In genomic region chr18:49340446-49340845, GRCh38 we compare ENCODE assay signal across 24 cellular contexts.
DNase-seq lines count a peak whose midpoint lies in the region; ATAC-seq and TF ChIP-seq lines count a peak whose summit lies in the region.
"Had no signal": no experiment of that assay in that cellular context is flagged by ENCODE, and none has a peak within 500 bp of the region (broad histone marks: within the 10 kb centered on the region; RNA-seq: fewer than 3 reads in every experiment).

No MANE protein-coding gene starts in this region.

- POLR2A ChIA-PET in activated CD4-positive, alpha-beta memory T cell treated with anti-CD3 and anti-CD28 coated beads for 36 hours (lab: Charles Lee): no interaction called here

- H3K4me1 Mint-ChIP-seq in HFFc6 (ENCODE audit: low read depth): peaks cover 25% of the 10 kb centered on the region
- H3K4me1 Mint-ChIP-seq in stimulated activated naive CD8-positive, alpha-beta T cell treated with anti-CD3 and anti-CD28 coated beads, Interleukin-15, amount 100 ng/mL, for 72 hours: peaks cover 4% of the 10 kb centered on the region
- peaks cover 3% of the 10 kb centered on the region for H3K4me1 Mint-ChIP-seq in activated CD4-positive, alpha-beta memory T cell treated with anti-CD3 and anti-CD28 coated beads for 36 hours (ENCODE audit: low read depth)
- H3K4me1 Mint-ChIP-seq: nephron had no signal

- TF ChIP-seq CTCF in HFFc6 (IDR thresholded peaks at IDR 0.05) (no peak), cardiac fibroblast (IDR thresholded peaks at IDR 0.05; ENCODE audit: low read depth, low read length) (no peak)

- no peaks in the 10 kb centered on the region for H3K9me3 Mint-ChIP-seq in HFFc6
- H3K9me3 Mint-ChIP-seq in stimulated activated naive CD8-positive, alpha-beta T cell treated with anti-CD3 and anti-CD28 coated beads, Interleukin-15, amount 100 ng/mL, for 72 hours: no peaks in the 10 kb centered on the region
- H3K9me3 Mint-ChIP-seq in activated CD4-positive, alpha-beta memory T cell treated with anti-CD3 and anti-CD28 coated beads for 36 hours: no peaks in the 10 kb centered on the region
- H3K9me3 Mint-ChIP-seq: activated naive CD4-positive, alpha-beta T cell treated with anti-CD3 and anti-CD28 coated beads for 36 hours; CD8-positive, alpha-beta T cell; IgD-negative memory B cell; memory B cell; nephron; stimulated activated effector memory CD8-positive, alpha-beta T cell treated with anti-CD3 and anti-CD28 coated beads, Interleukin-12 subunit alpha, Interleukin-12 subunit beta, amount 100 ng/mL, for 72 hours; T-cell had no signal

- H3K4me3 ChIP-seq in cardiac fibroblast (replicated peaks in 1 of 2; ENCODE audit: low read depth in 2 of 2, low read length in 2 of 2): no peak overlapping the region
- H3K4me3 ChIP-seq: HAP-1, tibial artery had no signal

- H3K27me3 Mint-ChIP-seq in HFFc6 (ENCODE audit: insufficient read depth): peaks cover 2% of the 10 kb centered on the region; the same call in 1 of the 2 replicates
- H3K27me3 Mint-ChIP-seq in stimulated activated naive CD8-positive, alpha-beta T cell treated with anti-CD3 and anti-CD28 coated beads, Interleukin-15, amount 100 ng/mL, for 72 hours: no peaks in the 10 kb centered on the region
- no peaks in the 10 kb centered on the region for H3K27me3 Mint-ChIP-seq in activated CD4-positive, alpha-beta memory T cell treated with anti-CD3 and anti-CD28 coated beads for 36 hours
- H3K27me3 Mint-ChIP-seq: IgD-negative memory B cell, memory B cell, T-cell had no signal

- peak; percentile 71 for DNase-seq in AG08395 (ENCODE audit: low spot score)
- DNase-seq in HFFc6: peak; percentile 45
- peak; percentile 29 to 68 for DNase-seq in cardiac fibroblast (ENCODE audit: low read depth in 2 of 2)
- peak; percentile 50 for DNase-seq in kidney tubule cell (ENCODE audit: low spot score)
- no peak for DNase-seq in stimulated activated naive CD8-positive, alpha-beta T cell treated with anti-CD3 and anti-CD28 coated beads, Interleukin-15, amount 100 ng/mL, for 72 hours
- no peak for DNase-seq in foreskin melanocyte
- DNase-seq in activated CD4-positive, alpha-beta memory T cell treated with anti-CD3 and anti-CD28 coated beads for 36 hours: no peak
- DNase-seq in NCI-H2107 (lab: John Stamatoyannopoulos, UW): no peak
- DNase-seq: activated CD4-positive, alpha-beta T cell treated with anti-CD3 and anti-CD28 coated beads, Interleukin-2, amount 50 U/mL, for 1 hour; activated naive CD4-positive, alpha-beta T cell treated with anti-CD3 and anti-CD28 coated beads for 36 hours; CD8-positive, alpha-beta T cell; DMS79 treated with DMSO at 0.1 percent for 48 hours; hippocampal formation; kidney; NCI-H187 treated with DMSO at 0.1 percent for 48 hours; NCI-H510A; Right ventricle myocardium superior; T-cell; tibial artery had no signal

- H3K4me3 Mint-ChIP-seq in HFFc6: no peak overlapping the region
- no peak overlapping the region for H3K4me3 Mint-ChIP-seq in stimulated activated naive CD8-positive, alpha-beta T cell treated with anti-CD3 and anti-CD28 coated beads, Interleukin-15, amount 100 ng/mL, for 72 hours
- no peak overlapping the region for H3K4me3 Mint-ChIP-seq in activated CD4-positive, alpha-beta memory T cell treated with anti-CD3 and anti-CD28 coated beads for 36 hours
- H3K4me3 Mint-ChIP-seq: activated naive CD4-positive, alpha-beta T cell treated with anti-CD3 and anti-CD28 coated beads for 36 hours; CD8-positive, alpha-beta T cell; IgD-negative memory B cell; memory B cell; nephron; stimulated activated effector memory CD8-positive, alpha-beta T cell treated with anti-CD3 and anti-CD28 coated beads, Interleukin-12 subunit alpha, Interleukin-12 subunit beta, amount 100 ng/mL, for 72 hours; T-cell had no signal

- H3K27ac Mint-ChIP-seq in HFFc6: peak overlapping the region; percentile 34; the same call in 1 of the 2 replicates
- peak overlapping the region in 1 of 2 donors; percentile 48 for H3K27ac Mint-ChIP-seq in stimulated activated naive CD8-positive, alpha-beta T cell treated with anti-CD3 and anti-CD28 coated beads, Interleukin-15, amount 100 ng/mL, for 72 hours
- H3K27ac Mint-ChIP-seq in activated CD4-positive, alpha-beta memory T cell treated with anti-CD3 and anti-CD28 coated beads for 36 hours: no peak overlapping the region
- H3K27ac Mint-ChIP-seq: activated naive CD4-positive, alpha-beta T cell treated with anti-CD3 and anti-CD28 coated beads for 36 hours; CD8-positive, alpha-beta T cell; memory B cell; nephron; stimulated activated effector memory CD8-positive, alpha-beta T cell treated with anti-CD3 and anti-CD28 coated beads, Interleukin-12 subunit alpha, Interleukin-12 subunit beta, amount 100 ng/mL, for 72 hours; T-cell had no signal

- H3K36me3 Mint-ChIP-seq in HFFc6 (ENCODE audit: low read depth): no peaks in the 10 kb centered on the region
- H3K36me3 Mint-ChIP-seq in activated CD4-positive, alpha-beta memory T cell treated with anti-CD3 and anti-CD28 coated beads for 36 hours: peaks cover 3% of the 10 kb centered on the region
- H3K36me3 Mint-ChIP-seq: stimulated activated effector memory CD8-positive, alpha-beta T cell treated with anti-CD3 and anti-CD28 coated beads, Interleukin-12 subunit alpha, Interleukin-12 subunit beta, amount 100 ng/mL, for 72 hours had no signal

- intact Hi-C loops in activated CD4-positive, alpha-beta memory T cell treated with anti-CD3 and anti-CD28 coated beads for 36 hours (cut with micrococcal nuclease): no loop called here

- CTCF ChIA-PET in activated CD4-positive, alpha-beta memory T cell treated with anti-CD3 and anti-CD28 coated beads for 36 hours (lab: Charles Lee): no interaction called here

- ATAC-seq in stimulated activated naive CD8-positive, alpha-beta T cell treated with anti-CD3 and anti-CD28 coated beads, Interleukin-15, amount 100 ng/mL, for 72 hours: no peak
- ATAC-seq: CD8-positive, alpha-beta T cell; stimulated activated effector memory CD8-positive, alpha-beta T cell treated with anti-CD3 and anti-CD28 coated beads, Interleukin-12 subunit alpha, Interleukin-12 subunit beta, amount 100 ng/mL, for 72 hours; T-cell had no signal

Comparison
In these comparisons a context has a peak if more than half of its experiments do, and no peak if none do; other contexts are left out.
1. DNase-seq: peak in AG08395 (single experiment), HFFc6 (single experiment), cardiac fibroblast (2 of 2) and kidney tubule cell (single experiment); none in stimulated activated naive CD8-positive, alpha-beta T cell treated with anti-CD3 and anti-CD28 coated beads, Interleukin-15, amount 100 ng/mL, for 72 hours (0 of 2), foreskin melanocyte (single experiment), activated CD4-positive, alpha-beta memory T cell treated with anti-CD3 and anti-CD28 coated beads for 36 hours (single experiment) and NCI-H2107 (single experiment).